In genomic region chr12:56591961-56592360, GRCh38 we compare ENCODE assay signal across 16 cellular contexts. TPM values are rescaled to one million over a fixed set of nuclear protein-coding genes. Genes with fewer than 3 reads are reported as not detected.
DNase-seq lines count a peak whose midpoint lies in the region; ATAC-seq and TF ChIP-seq lines count a peak whose summit lies in the region.
"Had no signal": no experiment of that assay in that cellular context is flagged by ENCODE, and none has a peak within 500 bp of the region (broad histone marks: within the 10 kb centered on the region; RNA-seq: fewer than 3 reads in every experiment).

No MANE protein-coding gene starts in this region.

- in situ Hi-C loops in IMR-90 (cut with MboI; ENCODE audit: low sequenced_read_pairs), result loop anchor here (5.0 kb wide), 1 partner anchor 85 kb away; no protein-coding TSS in a partner anchor
- in situ Hi-C loops in mammary epithelial cell (cut with MboI; ENCODE audit: low sequenced_read_pairs in 2 of 2), result no loop called here

- H3K36me3 ChIP-seq in BLaER1 (peaks cover 58% of the 10 kb centered on the region), IMR-90 (ENCODE audit: control insufficient read depth, insufficient read depth, low read length) (peaks cover 44% of the 10 kb centered on the region), neuronal stem cell (replicated peaks in 1 of 2; ENCODE audit: control insufficient read depth in 2 of 2, insufficient read depth in 2 of 2, low read length in 2 of 2) (peaks cover 15 to 59% of the 10 kb centered on the region in 2 donors), mammary epithelial cell (ENCODE audit: insufficient read depth, low read length) (peaks cover 15% of the 10 kb centered on the region), adrenal gland (replicated peaks in 1 of 2) (peaks cover 0 to 46% of the 10 kb centered on the region in 2 donors)

- peak overlapping the region; percentile 17; the same call in 1 of the 2 replicates for H2AK5ac ChIP-seq in IMR-90 (ENCODE audit: low read depth, low read length)
- H2AK5ac ChIP-seq in neuronal stem cell (ENCODE audit: low read depth, low read length), result no peak overlapping the region

- 0 out of 2 replicates have a peak overlapping the region, but pooled peaks have one; percentile 19 for H3K9ac ChIP-seq in BLaER1
- no peak overlapping the region for H3K9ac ChIP-seq in IMR-90 (ENCODE audit: low read depth, low read length)
- H3K9ac ChIP-seq in neuronal stem cell (ENCODE audit: low read depth, low read length, poor library complexity), result no peak overlapping the region
- H3K9ac ChIP-seq in mammary epithelial cell (ENCODE audit: insufficient read depth, low read length), result no peak overlapping the region

- no peak overlapping the region for H2AK9ac ChIP-seq in IMR-90 (replicated peaks; ENCODE audit: low read depth, low read length, poor library complexity)

- BruUV-seq in IMR-90 (replicated peaks; lab: Mats Ljungman, UMichigan) (no TSS peak), mammary epithelial cell (replicated peaks; lab: Mats Ljungman, UMichigan) (no TSS peak)

- intact Hi-C loops in IMR-90 (cut with micrococcal nuclease) (no loop called here), dorsolateral prefrontal cortex (cut with DNase I) (loop anchor here in 1 of 2 donors (5.0 kb wide), 1 partner anchor 40 kb away; the partner anchor contains the start of gene BAZ2A), mammary epithelial cell (cut with micrococcal nuclease) (no loop called here), adrenal gland (cut with DNase I) (no loop called here)

- H3K4me2 ChIP-seq in BLaER1, result no peak overlapping the region
- no peak overlapping the region for H3K4me2 ChIP-seq in IMR-90 (ENCODE audit: low read depth, low read length)
- H3K4me2 ChIP-seq in neuronal stem cell (ENCODE audit: insufficient read depth, low read length, poor library complexity, severe bottlenecking), result no peak overlapping the region
- H3K4me2 ChIP-seq in mammary epithelial cell (ENCODE audit: insufficient read depth, low read depth, low read length), result no peak overlapping the region

- H4K20me1 ChIP-seq in BLaER1 (peaks cover 29% of the 10 kb centered on the region), IMR-90 (ENCODE audit: insufficient read depth, low read length) (peaks cover 21% of the 10 kb centered on the region), mammary epithelial cell (ENCODE audit: insufficient read depth, low read length) (no peaks in the 10 kb centered on the region)

- H3K27ac ChIP-seq in BLaER1 (no peak overlapping the region), IMR-90 (ENCODE audit: insufficient read depth, low read length) (no peak overlapping the region), dorsolateral prefrontal cortex (peak overlapping the region in 31 of 59 donors; percentile 3 to 93 (median 39)), neuronal stem cell (replicated peaks; ENCODE audit: low read length) (peak overlapping the region; percentile 30), mammary epithelial cell (ENCODE audit: insufficient read depth, low read depth, low read length) (no peak overlapping the region), adrenal gland (no peak overlapping the region)
- H3K27ac ChIP-seq: C4-2B had no signal

- H3K56ac ChIP-seq in IMR-90 (ENCODE audit: extremely low read depth, insufficient read depth, low read length), result no peak overlapping the region

- POLR2A ChIA-PET in IMR-90 (lab: Charles Lee; ENCODE audit: unreplicated experiment), result no interaction called here

- H3K4ac ChIP-seq in IMR-90 (ENCODE audit: low read depth, low read length), result no peak overlapping the region
- H3K4ac ChIP-seq in neuronal stem cell (ENCODE audit: low read length), result no peak overlapping the region

- no peak for TF ChIP-seq RAD21 in IMR-90 (IDR thresholded peaks at IDR 0.05; ENCODE audit: low read length)

- no peak overlapping the region for H4K91ac ChIP-seq in IMR-90 (ENCODE audit: insufficient read depth, low read depth, low read length)
- H4K91ac ChIP-seq in neuronal stem cell (ENCODE audit: low read depth, low read length, poor library complexity), result no peak overlapping the region

- DNase-seq in IMR-90 (peak; percentile 26), dorsolateral prefrontal cortex (no peak), neuronal stem cell (ENCODE audit: low spot score) (no peak), mammary epithelial cell (no peak), RPMI8226 (no peak), adrenal gland (no peak)
- DNase-seq: activated CD8-positive, alpha-beta memory T cell treated with anti-CD3 and anti-CD28 coated beads for 24 hours; activated gamma-delta T cell; DND-41; H9; immature natural killer cell; NCI-H1092 treated with DMSO at 0.1 percent for 48 hours; spleen had no signal

- no peak for TF ChIP-seq POLR2A in IMR-90 (IDR thresholded peaks at IDR 0.05; ENCODE audit: low read depth, low read length)
- no peak for TF ChIP-seq POLR2A in adrenal gland (IDR thresholded peaks at IDR 0.05)

- dilution Hi-C loops in IMR-90 (cut with HindIII; ENCODE audit: low sequenced_read_pairs, unreplicated experiment) (no loop called here), mammary epithelial cell (cut with HindIII; ENCODE audit: low sequenced_read_pairs) (no loop called here)

- H2BK120ac ChIP-seq in IMR-90 (ENCODE audit: low read depth, low read length), result no peak overlapping the region
- H2BK120ac ChIP-seq in neuronal stem cell (ENCODE audit: low read depth, low read length), result no peak overlapping the region

- peak; percentile 25 for ATAC-seq in IMR-90 (ENCODE audit: low read depth)
- ATAC-seq in GM21367 (IDR thresholded peaks at IDR 0.05; ENCODE audit: unreplicated experiment), result no peak

- no peak overlapping the region for H2BK20ac ChIP-seq in IMR-90 (ENCODE audit: low read depth, low read length)

- H3K79me2 ChIP-seq in mammary epithelial cell (ENCODE audit: insufficient read depth, low read length), result no peaks in the 10 kb centered on the region

- CTCF ChIA-PET in IMR-90 (lab: Yijun Ruan, JAX), result interaction anchor here (2.4 kb wide), 1 partner anchor 45 kb away, joined by 13 read pairs; no protein-coding TSS in a partner anchor
- CTCF ChIA-PET in mammary epithelial cell (lab: Charles Lee; ENCODE audit: low non-redundant PET), result no interaction called here

- H3K9me1 ChIP-seq in IMR-90 (ENCODE audit: insufficient read depth, low read length), result peaks cover 6% of the 10 kb centered on the region; the same call in 1 of the 2 replicates

- H3K14ac ChIP-seq in IMR-90 (replicated peaks; ENCODE audit: low read depth, low read length) (no peak overlapping the region), neuronal stem cell (ENCODE audit: low read length) (no peak overlapping the region)

- H2AFZ ChIP-seq in IMR-90 (replicated peaks; ENCODE audit: low read length, poor library complexity) (no peak overlapping the region), neuronal stem cell (ENCODE audit: low read length) (no peak overlapping the region), mammary epithelial cell (ENCODE audit: low read depth, low read length) (no peak overlapping the region)

- peaks cover 4 to 58% of the 10 kb centered on the region in 2 experiments; a peak in 3 of 4 replicates for H3K79me1 ChIP-seq in IMR-90 (ENCODE audit: low read depth in 1 of 2, low read length in 2 of 2)
- no peaks in the 10 kb centered on the region for H3K79me1 ChIP-seq in neuronal stem cell (ENCODE audit: low read depth, low read length)

- H3K4me1 ChIP-seq in BLaER1 (peaks cover 13% of the 10 kb centered on the region; the same call in 1 of the 2 replicates), IMR-90 (ENCODE audit: control insufficient read depth, insufficient read depth, low read length) (peaks cover 18% of the 10 kb centered on the region), neuronal stem cell (ENCODE audit: control insufficient read depth in 2 of 2, insufficient read depth in 1 of 2, low read depth in 1 of 2, low read length in 2 of 2) (peaks cover 2 to 7% of the 10 kb centered on the region in 2 donors), mammary epithelial cell (ENCODE audit: insufficient read depth, low read length) (peaks cover 12% of the 10 kb centered on the region), adrenal gland (replicated peaks in 1 of 2) (peaks cover 0 to 10% of the 10 kb centered on the region in 2 donors)

- H3K27me3 ChIP-seq in BLaER1, result no peaks in the 10 kb centered on the region
- no peaks in the 10 kb centered on the region for H3K27me3 ChIP-seq in IMR-90 (ENCODE audit: control insufficient read depth, insufficient read depth, low read length)
- no peaks in the 10 kb centered on the region for H3K27me3 ChIP-seq in dorsolateral prefrontal cortex
- H3K27me3 ChIP-seq in neuronal stem cell (ENCODE audit: control insufficient read depth in 3 of 3, insufficient read depth in 3 of 3, low read depth in 1 of 3, low read length in 3 of 3), result no peaks in the 10 kb centered on the region
- no peaks in the 10 kb centered on the region for H3K27me3 ChIP-seq in mammary epithelial cell (ENCODE audit: insufficient read depth, low read length)
- H3K27me3 ChIP-seq in adrenal gland, result no peaks in the 10 kb centered on the region
- H3K27me3 ChIP-seq: spleen had no signal

- H4K8ac ChIP-seq in IMR-90 (ENCODE audit: low read depth in 2 of 2, low read length in 2 of 2) (0 out of 4 replicates have a peak overlapping the region, but pooled peaks of 1 of the 2 experiments have one; percentile 30), neuronal stem cell (ENCODE audit: low read depth, low read length) (no peak overlapping the region)

- H2BK15ac ChIP-seq in IMR-90 (ENCODE audit: low read depth, low read length) (no peak overlapping the region), neuronal stem cell (ENCODE audit: low read length) (no peak overlapping the region)

- H3K9me3 ChIP-seq in BLaER1 (no peaks in the 10 kb centered on the region), IMR-90 (ENCODE audit: control insufficient read depth, insufficient read depth, low read length) (no peaks in the 10 kb centered on the region), neuronal stem cell (replicated peaks in 1 of 2; ENCODE audit: control insufficient read depth in 2 of 2, insufficient read depth in 1 of 2, low read depth in 1 of 2, low read length in 2 of 2) (no peaks in the 10 kb centered on the region), mammary epithelial cell (replicated peaks; ENCODE audit: insufficient read depth, low read length) (no peaks in the 10 kb centered on the region), adrenal gland (replicated peaks in 1 of 3) (no peaks in the 10 kb centered on the region)
- H3K9me3 ChIP-seq: spleen had no signal

- H3K4me3 ChIP-seq in BLaER1 (no peak overlapping the region), IMR-90 (ENCODE audit: insufficient read depth, low read depth, low read length) (no peak overlapping the region), dorsolateral prefrontal cortex (no peak overlapping the region), neuronal stem cell (ENCODE audit: low read length in 2 of 2) (no peak overlapping the region), mammary epithelial cell (replicated peaks in 1 of 3; ENCODE audit: insufficient read depth in 1 of 3, low read depth in 2 of 3, low read length in 3 of 3) (no peak overlapping the region), adrenal gland (no peak overlapping the region)
- H3K4me3 ChIP-seq: spleen had no signal

- no peak for TF ChIP-seq CTCF in IMR-90 (conservative IDR thresholded peaks at IDR 0.05; ENCODE audit: low read depth, low read length)
- no peak for TF ChIP-seq CTCF in dorsolateral prefrontal cortex (IDR thresholded peaks at IDR 0.05 in 54 of 56, conservative IDR thresholded peaks at IDR 0.05 in 2 of 56; ENCODE audit: low read depth in 1 of 56, partially characterized antibody in 56 of 56)
- no peak for TF ChIP-seq CTCF in mammary epithelial cell (conservative IDR thresholded peaks at IDR 0.05 in 1 of 2, IDR thresholded peaks at IDR 0.05 in 1 of 2; ENCODE audit: extremely low read depth in 1 of 2, insufficient read depth in 1 of 2, low read depth in 1 of 2, low read length in 2 of 2)
- TF ChIP-seq CTCF in adrenal gland (IDR thresholded peaks at IDR 0.05), result no peak

- H2BK12ac ChIP-seq in neuronal stem cell (ENCODE audit: low read length), result no peak overlapping the region

- no peak overlapping the region for H2BK5ac ChIP-seq in IMR-90 (ENCODE audit: low read depth, low read length, poor library complexity, severe bottlenecking)
- H2BK5ac ChIP-seq in neuronal stem cell (ENCODE audit: low read length), result no peak overlapping the region

- H3K18ac ChIP-seq in IMR-90 (ENCODE audit: low read depth, low read length) (no peak overlapping the region), neuronal stem cell (ENCODE audit: low read length) (no peak overlapping the region)

- no peak overlapping the region; the same call in 1 of the 2 replicates for H3K23ac ChIP-seq in IMR-90 (ENCODE audit: low read depth, low read length)
- no peak overlapping the region for H3K23ac ChIP-seq in neuronal stem cell (ENCODE audit: low read depth, low read length, poor library complexity)

- H4K5ac ChIP-seq in IMR-90 (ENCODE audit: low read depth, low read length), result no peak overlapping the region

RNA-seq across cellular contexts. Expression of gene BAZ2A, which starts 38.2 kb away (rescaled TPM):
- 15.4 and 15.6 TPM in 2 replicates for total RNA-seq in IMR-90 (2012; rRNA removed)
- 42.8 and 48.6 TPM in 2 replicates for polyA plus RNA-seq in IMR-90 (2012; rRNA removed)
- 12.8 and 18.2 TPM in 2 replicates for polyA plus RNA-seq in IMR-90 (2012; cell fraction: cytosol; rRNA removed)
- 111 and 143 TPM in 2 replicates for polyA plus RNA-seq in IMR-90 (2012; cell fraction: nucleus; rRNA removed; ENCODE audit: low replicate concordance)
- 100 to 1,000 TPM in 21 of 120 experiments, 10 to 100 TPM in 99; 58.5 to 126 (median 86.8) TPM for total RNA-seq in dorsolateral prefrontal cortex
- 91.0 TPM for polyA plus RNA-seq in neuronal stem cell (2013, experiment 1 of 2)
- 91.7 TPM for polyA plus RNA-seq in neuronal stem cell (2013, experiment 2 of 2)
- 10 to 100 TPM; 41.7 to 89.3 TPM for total RNA-seq in mammary epithelial cell
- polyA plus RNA-seq in mammary epithelial cell, result 43.8 TPM
- 120 TPM for polyA minus RNA-seq in mammary epithelial cell
- total RNA-seq in adrenal gland, result 10 to 100 TPM; 31.4 to 96.0 (median 80.0) TPM
- polyA plus RNA-seq in adrenal gland, result 100 to 1,000 TPM in 1 of 3 donors, 10 to 100 TPM in 2; 21.9 to 115 (median 65.2) TPM

RNA-seq across cellular contexts. Expression of gene ATP5F1B, which starts 53.8 kb away (rescaled TPM):
- total RNA-seq in IMR-90 (2012; rRNA removed), result 795 and 812 TPM in 2 replicates
- polyA plus RNA-seq in IMR-90 (2012; rRNA removed), result 853 and 915 TPM in 2 replicates
- 464 and 534 TPM in 2 replicates for polyA plus RNA-seq in IMR-90 (2012; cell fraction: cytosol; rRNA removed)
- 245 and 449 TPM in 2 replicates for polyA plus RNA-seq in IMR-90 (2012; cell fraction: nucleus; rRNA removed; ENCODE audit: low replicate concordance)
- total RNA-seq in dorsolateral prefrontal cortex, result 100 to 1,000 TPM; 248 to 863 (median 546) TPM
- 527 TPM for polyA plus RNA-seq in neuronal stem cell (2013, experiment 1 of 2)
- 548 TPM for polyA plus RNA-seq in neuronal stem cell (2013, experiment 2 of 2)
- total RNA-seq in mammary epithelial cell, result 100 to 1,000 TPM; 374 to 617 TPM
- 1,026 TPM for polyA plus RNA-seq in mammary epithelial cell
- 1,503 TPM for polyA minus RNA-seq in mammary epithelial cell
- total RNA-seq in adrenal gland, result 1,000 to 10,000 TPM in 1 of 8 donors, 100 to 1,000 TPM in 7; 512 to 1,073 (median 754) TPM
- polyA plus RNA-seq in adrenal gland, result 1,000 to 10,000 TPM in 1 of 3 donors, 100 to 1,000 TPM in 2; 306 to 1,296 (median 573) TPM

Comparison
In these comparisons a context has a peak if more than half of its experiments do, and no peak if none do; other contexts are left out.
1. H3K27ac ChIP-seq: peak in dorsolateral prefrontal cortex (31 of 59) and neuronal stem cell (single experiment); none in BLaER1 (single experiment), IMR-90 (single experiment), mammary epithelial cell (single experiment) and adrenal gland (0 of 5).